In genomic region chr2:143140864-143141637, GRCh38 we compare ENCODE assay signal across 1 cellular context.
TF ChIP-seq lines count a peak whose summit lies in the region.

No MANE protein-coding gene starts in this region.

TF ChIP-seq in GM12878, 131 proteins besides CTCF, POLR2A, EP300 and RAD21 (continued from another document):
- no peak for TF ChIP-seq BCLAF1 (IDR thresholded peaks at IDR 0.05)
- peak; percentile 70 for TF ChIP-seq CUX1 (IDR thresholded peaks at IDR 0.05; ENCODE audit: insufficient replicate concordance, low read depth, low read length)
- no peak for TF ChIP-seq MYC (IDR thresholded peaks at IDR 0.05; ENCODE audit: insufficient read depth, insufficient read length, insufficient replicate concordance, low read length, severe bottlenecking)
- TF ChIP-seq CHD4 (IDR thresholded peaks at IDR 0.05) = no peak
- no peak for TF ChIP-seq E2F4 (IDR thresholded peaks at IDR 0.05; ENCODE audit: low read depth, low read length)
- TF ChIP-seq WRNIP1 (IDR thresholded peaks at IDR 0.05; ENCODE audit: borderline replicate concordance, low read depth, low read length) = no peak
- TF ChIP-seq HDGF (IDR thresholded peaks at IDR 0.05) = no peak
- TF ChIP-seq ZNF592 (IDR thresholded peaks at IDR 0.05) = no peak
- TF ChIP-seq CEBPB (IDR thresholded peaks at IDR 0.05; ENCODE audit: borderline replicate concordance in 1 of 2, low read depth in 2 of 2, low read length in 2 of 2) = no peak
- peak; percentile 94 for TF ChIP-seq MTA2 (IDR thresholded peaks at IDR 0.05; ENCODE audit: low read depth)
- TF ChIP-seq MTA3 (IDR thresholded peaks at IDR 0.05; ENCODE audit: borderline replicate concordance, low read length) = 0 out of 2 replicates have a peak, but pooled peaks have one; percentile 58
- no peak for TF ChIP-seq SMAD1 (IDR thresholded peaks at IDR 0.05; ENCODE audit: low read depth, partially characterized antibody)
- peak; percentile 44 for TF ChIP-seq SKIL (IDR thresholded peaks at IDR 0.05; ENCODE audit: low read depth, poor library complexity, severe bottlenecking)
- no peak for TF ChIP-seq CBFB (IDR thresholded peaks at IDR 0.05; ENCODE audit: low read depth)
- no peak for TF ChIP-seq EZH2 (IDR thresholded peaks at IDR 0.05; ENCODE audit: borderline replicate concordance, control insufficient read depth, low read depth, low read length)
- TF ChIP-seq ATF7 (IDR thresholded peaks at IDR 0.05; ENCODE audit: low read depth) = no peak
- no peak for TF ChIP-seq NR2C1 (IDR thresholded peaks at IDR 0.05)
- TF ChIP-seq SIX5 (IDR thresholded peaks at IDR 0.05; ENCODE audit: low read depth, low read length, severe bottlenecking) = no peak
- no peak for TF ChIP-seq SP1 (IDR thresholded peaks at IDR 0.05; ENCODE audit: low read depth, low read length)
- no peak for TF ChIP-seq JUND (IDR thresholded peaks at IDR 0.05; ENCODE audit: low read depth, low read length)
- no peak for TF ChIP-seq ZBTB33 (IDR thresholded peaks at IDR 0.05)
- TF ChIP-seq PAX8 (IDR thresholded peaks at IDR 0.05) = no peak
- no peak for TF ChIP-seq CBX3 (IDR thresholded peaks at IDR 0.05; ENCODE audit: borderline replicate concordance, low read depth)
- TF ChIP-seq BACH1 (IDR thresholded peaks at IDR 0.05; ENCODE audit: borderline replicate concordance) = 0 out of 2 replicates have a peak, but pooled peaks have one; percentile 38
- no peak for TF ChIP-seq ZBTB40 (IDR thresholded peaks at IDR 0.05; ENCODE audit: borderline replicate concordance)
